In the genomic region with DNA sequence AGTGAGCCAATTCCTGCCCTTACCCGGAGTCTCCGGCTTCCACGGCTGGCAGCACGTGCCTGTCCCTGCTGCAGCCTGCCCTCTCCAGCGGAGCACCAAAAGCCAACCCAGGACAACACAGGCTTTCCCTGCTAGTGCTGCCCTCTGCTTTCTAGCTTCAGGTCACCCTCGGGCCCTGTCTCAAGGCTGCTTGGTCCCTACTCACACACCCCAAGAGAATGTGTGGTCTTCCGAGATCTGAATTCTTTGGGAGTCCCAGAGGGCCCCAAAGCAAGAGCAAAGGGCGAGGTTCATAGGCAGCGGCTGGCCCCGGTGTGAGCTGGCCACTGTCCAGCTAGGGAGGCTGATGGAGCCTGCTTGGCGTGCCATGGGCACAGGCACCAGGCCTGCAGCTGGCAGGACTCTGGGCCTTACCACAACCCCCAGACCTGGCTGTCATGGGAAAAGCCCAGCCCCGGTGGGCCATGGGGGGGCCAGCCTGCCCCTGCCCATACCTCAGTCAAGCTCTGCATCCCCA, we compare ENCODE assay signal across 15 cellular contexts. TPM values are rescaled to one million over a fixed set of nuclear protein-coding genes. Genes with fewer than 3 reads are reported as not detected.
DNase-seq lines count a peak whose midpoint lies in the region; ATAC-seq and TF ChIP-seq lines count a peak whose summit lies in the region.
"Had no signal": no experiment of that assay in that cellular context is flagged by ENCODE, and none has a peak within 500 bp of the region (broad histone marks: within the 10 kb centered on the region; RNA-seq: fewer than 3 reads in every experiment).

No MANE protein-coding gene starts in this region.

- H3K36me3 ChIP-seq in right atrium auricular region (no peaks in the 10 kb centered on the region), psoas muscle (ENCODE audit: insufficient read depth in 1 of 2, low read depth in 1 of 2) (no peaks in the 10 kb centered on the region), spleen (no peaks in the 10 kb centered on the region)
- H3K36me3 ChIP-seq: colonic mucosa had no signal

- H3K4me1 ChIP-seq in right atrium auricular region, result peaks cover 0 to 23% of the 10 kb centered on the region in 2 donors
- peaks cover 11% of the 10 kb centered on the region for H3K4me1 ChIP-seq in psoas muscle
- peaks cover 0 to 22% (median 16%) of the 10 kb centered on the region in 6 donors for H3K4me1 ChIP-seq in spleen
- H3K4me1 ChIP-seq: colonic mucosa had no signal

- no peak for TF ChIP-seq POLR2A in spleen (IDR thresholded peaks at IDR 0.05)

- peak; percentile 31 to 53 (median 40) for ATAC-seq in psoas muscle
- ATAC-seq in GM18907 (IDR thresholded peaks at IDR 0.05; ENCODE audit: unreplicated experiment), result no peak
- ATAC-seq: activated T-cell treated with anti-CD3 and anti-CD28 coated beads, Interleukin-2, amount 50 U/mL, for 4 hours had no signal

- H3K4me3 ChIP-seq in right atrium auricular region (no peak overlapping the region), psoas muscle (no peak overlapping the region), spleen (no peak overlapping the region)
- H3K4me3 ChIP-seq: colonic mucosa had no signal

- no peak overlapping the region for H3K27ac Mint-ChIP-seq in nephron progenitor cell

- no peaks in the 10 kb centered on the region for H3K9me3 Mint-ChIP-seq in nephron progenitor cell
- H3K9me3 Mint-ChIP-seq: activated T-cell treated with anti-CD3 and anti-CD28 coated beads, Interleukin-2, amount 50 U/mL, for 4 hours had no signal

- intact Hi-C loops in psoas muscle (cut with DNase I), result no loop called here
- intact Hi-C loops in spleen (cut with DNase I; ENCODE audit: low total_unique reads), result loop anchor here (10.0 kb wide), 2 partner anchors 209 to 409 kb away; no protein-coding TSS in a partner anchor

- H3K9me3 ChIP-seq in right atrium auricular region, result no peaks in the 10 kb centered on the region
- H3K9me3 ChIP-seq in psoas muscle, result no peaks in the 10 kb centered on the region
- peaks cover 0 to 1% (median under 1%) of the 10 kb centered on the region in 8 donors for H3K9me3 ChIP-seq in spleen
- H3K9me3 ChIP-seq: colonic mucosa had no signal

- DNase-seq in D341Med (ENCODE audit: low spot score), result peak; percentile 6
- peak; percentile 57 for DNase-seq in right atrium auricular region (ENCODE audit: low spot score)
- peak in 1 of 2 donors; percentile 19 for DNase-seq in psoas muscle
- DNase-seq in nephron progenitor cell, result no peak
- no peak for DNase-seq in spleen
- DNase-seq in cortex of kidney (lab: John Stamatoyannopoulos, UW), result no peak
- DNase-seq: activated T-cell treated with anti-CD3 and anti-CD28 coated beads, Interleukin-2, amount 50 U/mL, for 4 hours; colonic mucosa; erythroblast; KG1; NCI-H1436; NCI-H510A treated with DMSO at 0.1 percent for 48 hours; stimulated activated CD4-positive, alpha-beta T cell treated with anti-CD3 and anti-CD28 coated beads, Interleukin-12 subunit alpha, Interleukin-12 subunit beta, amount 100 ng/mL, for 4 hours had no signal

- H3K27ac ChIP-seq in VCaP (peak overlapping the region; percentile 70), right atrium auricular region (peak overlapping the region in 1 of 2 donors; percentile 40), psoas muscle (no peak overlapping the region), spleen (no peak overlapping the region)
- H3K27ac ChIP-seq: colonic mucosa had no signal

- H3K27me3 ChIP-seq in right atrium auricular region (no peaks in the 10 kb centered on the region), psoas muscle (ENCODE audit: insufficient read depth in 3 of 3, low read length in 2 of 3) (no peaks in the 10 kb centered on the region), spleen (replicated peaks in 1 of 7) (peaks cover 0 to 9% (median 0%) of the 10 kb centered on the region in 7 donors)
- H3K27me3 ChIP-seq: colonic mucosa had no signal

- no peak overlapping the region for H3K4me3 Mint-ChIP-seq in nephron progenitor cell
- H3K4me3 Mint-ChIP-seq: activated T-cell treated with anti-CD3 and anti-CD28 coated beads, Interleukin-2, amount 50 U/mL, for 4 hours had no signal

- no peaks in the 10 kb centered on the region for H3K36me3 Mint-ChIP-seq in nephron progenitor cell (ENCODE audit: low read depth)

- H3K27me3 Mint-ChIP-seq in nephron progenitor cell (ENCODE audit: low read depth, poor library complexity), result peaks cover 16% of the 10 kb centered on the region

- WGBS in psoas muscle, 3 donors, result 18 to 42% (median 27%) methylated on average over 12 of the region's 12 CpGs
- WGBS in spleen, 5 donors, result 87 to 92% (median 91%) methylated on average over 8 to 12 of the region's 12 CpGs

- TF ChIP-seq CTCF in VCaP (conservative IDR thresholded peaks at IDR 0.05) (peak; percentile 45), right atrium auricular region (IDR thresholded peaks at IDR 0.05) (peak in 1 of 2 donors; percentile 36), psoas muscle (IDR thresholded peaks at IDR 0.05) (no peak), nephron progenitor cell (IDR thresholded peaks at IDR 0.05) (no peak), spleen (IDR thresholded peaks at IDR 0.05 in 8 of 11, conservative IDR thresholded peaks at IDR 0.05 in 3 of 11) (no peak)

- H3K4me1 Mint-ChIP-seq in nephron progenitor cell, result peaks cover 18% of the 10 kb centered on the region

RNA-seq across cellular contexts. Expression of a gene that starts 7.1 kb away (rescaled TPM):
- total RNA-seq in right atrium auricular region, result 10 to 100 TPM; 19.0 to 25.8 TPM
- total RNA-seq in psoas muscle, result 10 to 100 TPM; 29.3 to 68.7 (median 44.6) TPM
- polyA plus RNA-seq in psoas muscle, result 10 to 100 TPM; 13.6 to 90.9 (median 20.0) TPM
- total RNA-seq in spleen, result 10 to 100 TPM; 52.2 to 99.5 (median 66.7) TPM
- 10 to 100 TPM in 1 of 3 donors, 1 to 10 TPM in 2; 7.2 to 24.7 (median 9.2) TPM for polyA plus RNA-seq in spleen

Comparison
In these comparisons a context has a peak if more than half of its experiments do, and no peak if none do; other contexts are left out.
1. DNase-seq: peak in D341Med (single experiment) and right atrium auricular region (single experiment); none in nephron progenitor cell (single experiment), spleen (single experiment) and cortex of kidney (single experiment).